1 cellular context compared by ENCODE assay signal in the genomic region with DNA sequence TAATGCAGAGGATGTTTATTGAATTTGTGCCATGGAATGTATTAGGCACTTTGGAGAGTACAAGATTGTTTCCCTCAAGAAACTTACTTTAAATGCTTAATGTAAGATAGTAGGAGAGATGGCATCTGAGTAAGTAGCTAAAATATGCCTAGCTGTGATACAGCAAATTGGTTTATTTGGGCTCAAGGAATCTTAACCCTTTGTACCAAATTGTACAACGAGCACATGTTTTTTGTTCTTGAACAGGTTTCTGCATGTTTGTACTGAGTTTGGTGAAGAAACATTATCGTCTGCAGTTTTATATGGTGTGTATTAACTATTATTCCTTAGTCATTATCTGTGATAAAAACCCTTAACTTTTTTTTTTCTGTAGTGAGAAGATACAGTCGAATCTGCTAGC.
TF ChIP-seq lines count a peak whose summit lies in the region.

No MANE protein-coding gene starts in this region.

TF ChIP-seq in IMR-90, 13 proteins besides CTCF, POLR2A, EP300 and RAD21:
- TF ChIP-seq, protein P1, sequence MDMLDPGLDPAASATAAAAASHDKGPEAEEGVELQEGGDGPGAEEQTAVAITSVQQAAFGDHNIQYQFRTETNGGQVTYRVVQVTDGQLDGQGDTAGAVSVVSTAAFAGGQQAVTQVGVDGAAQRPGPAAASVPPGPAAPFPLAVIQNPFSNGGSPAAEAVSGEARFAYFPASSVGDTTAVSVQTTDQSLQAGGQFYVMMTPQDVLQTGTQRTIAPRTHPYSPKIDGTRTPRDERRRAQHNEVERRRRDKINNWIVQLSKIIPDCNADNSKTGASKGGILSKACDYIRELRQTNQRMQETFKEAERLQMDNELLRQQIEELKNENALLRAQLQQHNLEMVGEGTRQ (IDR thresholded peaks at IDR 0.05; ENCODE audit: low read depth, low read length), result no peak
- no peak for TF ChIP-seq RFX5 (IDR thresholded peaks at IDR 0.05; ENCODE audit: low read depth, low read length)
- TF ChIP-seq, protein P2, sequence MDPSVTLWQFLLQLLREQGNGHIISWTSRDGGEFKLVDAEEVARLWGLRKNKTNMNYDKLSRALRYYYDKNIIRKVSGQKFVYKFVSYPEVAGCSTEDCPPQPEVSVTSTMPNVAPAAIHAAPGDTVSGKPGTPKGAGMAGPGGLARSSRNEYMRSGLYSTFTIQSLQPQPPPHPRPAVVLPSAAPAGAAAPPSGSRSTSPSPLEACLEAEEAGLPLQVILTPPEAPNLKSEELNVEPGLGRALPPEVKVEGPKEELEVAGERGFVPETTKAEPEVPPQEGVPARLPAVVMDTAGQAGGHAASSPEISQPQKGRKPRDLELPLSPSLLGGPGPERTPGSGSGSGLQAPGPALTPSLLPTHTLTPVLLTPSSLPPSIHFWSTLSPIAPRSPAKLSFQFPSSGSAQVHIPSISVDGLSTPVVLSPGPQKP (IDR thresholded peaks at IDR 0.05; ENCODE audit: borderline replicate concordance, low read depth, low read length), result no peak
- no peak for TF ChIP-seq MAFK (IDR thresholded peaks at IDR 0.05; ENCODE audit: low read depth, low read length)
- TF ChIP-seq CEBPB (IDR thresholded peaks at IDR 0.05; ENCODE audit: low read depth, low read length), result no peak
- TF ChIP-seq MAZ (IDR thresholded peaks at IDR 0.05; ENCODE audit: borderline replicate concordance, low read depth, low read length), result no peak
- no peak for TF ChIP-seq RCOR1 (IDR thresholded peaks at IDR 0.05; ENCODE audit: insufficient replicate concordance, low read length)
- TF ChIP-seq BHLHE40 (IDR thresholded peaks at IDR 0.05; ENCODE audit: low read depth, low read length), result no peak
- TF ChIP-seq MXI1 (IDR thresholded peaks at IDR 0.05; ENCODE audit: borderline replicate concordance, low read depth, low read length), result no peak
- no peak for TF ChIP-seq FOS (IDR thresholded peaks at IDR 0.05; ENCODE audit: low read depth, low read length)
- TF ChIP-seq CHD1 (IDR thresholded peaks at IDR 0.05; ENCODE audit: low read depth, low read length), result no peak
- no peak for TF ChIP-seq SMC3 (IDR thresholded peaks at IDR 0.05; ENCODE audit: low read depth, low read length)
- TF ChIP-seq NFE2L2 (IDR thresholded peaks at IDR 0.05; ENCODE audit: low read depth, low read length), result no peak
